In genomic region chr13:113513761-113514160, GRCh38 we compare ENCODE assay signal across 21 cellular contexts.
"Had no signal": no experiment of that assay in that cellular context is flagged by ENCODE, and none has a peak within 500 bp of the region (broad histone marks: within the 10 kb centered on the region; RNA-seq: fewer than 3 reads in every experiment).

No MANE protein-coding gene starts in this region.

- DNase-seq: dermis blood vessel endothelial cell; dorsolateral prefrontal cortex; effector CD4-positive, alpha-beta T cell; effector memory CD4-positive, alpha-beta T cell; foreskin keratinocyte; heart left ventricle; hypothalamus; immature natural killer cell; islet precursor cell; left cardiac atrium; left lung; left ventricle myocardium superior; lower lobe of right lung; mesenchymal stem cell; midbrain had no signal

- H3K27ac ChIP-seq: coronary artery, dorsolateral prefrontal cortex, esophagus muscularis mucosa, foreskin keratinocyte, gastroesophageal sphincter, heart left ventricle, hepatocyte, left lung, lower lobe of right lung had no signal

- H2AFZ ChIP-seq: hepatocyte had no signal

- H3K4me1 ChIP-seq: esophagus muscularis mucosa, foreskin keratinocyte, gastroesophageal sphincter, left lung, lower lobe of right lung had no signal

- H3K79me2 ChIP-seq: hepatocyte had no signal

- H3K9me3 Mint-ChIP-seq: immature natural killer cell had no signal

- H3K4me3 Mint-ChIP-seq: immature natural killer cell had no signal

- FAIRE-seq: colon, frontal cortex had no signal

- ATAC-seq: foreskin keratinocyte, gastroesophageal sphincter, heart left ventricle, left cardiac atrium, left lung, left ventricle myocardium superior, lower lobe of right lung had no signal

- H3K27me3 ChIP-seq: dorsolateral prefrontal cortex, esophagus muscularis mucosa, foreskin keratinocyte, gastroesophageal sphincter, heart left ventricle, hepatocyte, left lung had no signal

- H3K9me3 ChIP-seq: esophagus muscularis mucosa, gastroesophageal sphincter, heart left ventricle, left lung, lower lobe of right lung had no signal

- H3K4me3 ChIP-seq: coronary artery, dorsolateral prefrontal cortex, esophagus muscularis mucosa, gastroesophageal sphincter, heart left ventricle, hepatocyte, left lung, lower lobe of right lung had no signal

- H3K4me2 ChIP-seq: hepatocyte had no signal
